8 cellular contexts compared by ENCODE assay signal in genomic region chr2:96951125-96951654, GRCh38. TPM values are rescaled to one million over a fixed set of nuclear protein-coding genes. Genes with fewer than 3 reads are reported as not detected.
DNase-seq lines count a peak whose midpoint lies in the region; ATAC-seq and TF ChIP-seq lines count a peak whose summit lies in the region.

No MANE protein-coding gene starts in this region.

- H3K4me1 Mint-ChIP-seq in chondrocyte (ENCODE audit: low read depth), result no peaks in the 10 kb centered on the region

- H3K4me3 ChIP-seq in HFF-Myc (replicated peaks; ENCODE audit: low read depth, low read length), result no peak overlapping the region

- H3K27me3 Mint-ChIP-seq in chondrocyte (ENCODE audit: low read depth), result peaks cover 10% of the 10 kb centered on the region

- peak; percentile 94 for TF ChIP-seq CTCF in HFF-Myc (IDR thresholded peaks at IDR 0.05; ENCODE audit: low read depth, low read length, missing control alignments)
- peak; percentile 96 for TF ChIP-seq CTCF in chondrocyte (IDR thresholded peaks at IDR 0.05)

- no peak overlapping the region for H3K27ac Mint-ChIP-seq in chondrocyte (ENCODE audit: unreplicated experiment)

- no peak overlapping the region for H3K4me3 Mint-ChIP-seq in chondrocyte (ENCODE audit: unreplicated experiment)

- ATAC-seq in left lobe of liver (peak; percentile 99), HG02840 (IDR thresholded peaks at IDR 0.05; ENCODE audit: low FRiP score, unreplicated experiment) (no peak)

- DNase-seq in CMK (ENCODE audit: low read depth) (peak; percentile 45), HFF-Myc (ENCODE audit: extremely low read depth, low read depth) (no peak), NCI-H345 treated with DMSO at 0.1 percent for 48 hours (lab: John Stamatoyannopoulos, UW; ENCODE audit: unreplicated experiment) (peak; percentile 63), chondrocyte (ENCODE audit: low spot score) (peak; percentile 88), left lobe of liver (ENCODE audit: low spot score) (peak; percentile 75)
- DNase-seq in activated CD4-positive, alpha-beta T cell treated with anti-CD3 and anti-CD28 coated beads for 48 hours, result peak; percentile 82
- peak; percentile 75 to 77 for DNase-seq in stimulated activated CD4-positive, alpha-beta T cell treated with anti-CD3 and anti-CD28 coated beads, Interleukin-4, amount 100 ng/mL, for 4 hours

- H3K9me3 Mint-ChIP-seq in chondrocyte (ENCODE audit: low read depth), result no peaks in the 10 kb centered on the region

- H3K36me3 Mint-ChIP-seq in chondrocyte (ENCODE audit: low read depth), result no peaks in the 10 kb centered on the region

RNA-seq across cellular contexts. Expression of gene FAM178B, which starts 35.2 kb away (rescaled TPM):
- total RNA-seq in chondrocyte (0.47 TPM in 1 of 3 replicates, not detected in the others), left lobe of liver (0.43 TPM)
